Comparison of ENCODE assay signal across 19 cellular contexts in genomic region chr1:171500304-171500703, GRCh38. TPM values are rescaled to one million over a fixed set of nuclear protein-coding genes. Genes with fewer than 3 reads are reported as not detected.
A peak's percentile ranks its signal among the peaks of the same experiment; 100 is the strongest.
DNase-seq lines count a peak whose midpoint lies in the region; ATAC-seq and TF ChIP-seq lines count a peak whose summit lies in the region.
"Had no signal": no experiment of that assay in that cellular context is flagged by ENCODE, and none has a peak within 500 bp of the region (broad histone marks: within the 10 kb centered on the region; RNA-seq: fewer than 3 reads in every experiment).

No MANE protein-coding gene starts in this region.

- H3K27ac Mint-ChIP-seq in activated CD4-positive, alpha-beta memory T cell treated with anti-CD3 and anti-CD28 coated beads for 36 hours = peak overlapping the region; percentile 85
- no peak overlapping the region for H3K27ac Mint-ChIP-seq in activated CD4-positive, alpha-beta memory T cell treated with anti-CD3 and anti-CD28 coated beads, Interleukin-2, amount 10 ng/mL, durations not matched to agents 7 days and 5 days
- peak overlapping the region in 2 of 3 donors; percentile 20 to 32 for H3K27ac Mint-ChIP-seq in CD4-positive, CD25-positive, alpha-beta regulatory T cell
- peak overlapping the region in 4 of 6 donors; percentile 17 to 83 (median 44) for H3K27ac Mint-ChIP-seq in immature natural killer cell
- H3K27ac Mint-ChIP-seq: GM23338 had no signal

- peaks cover 85% of the 10 kb centered on the region for H3K4me1 Mint-ChIP-seq in activated CD4-positive, alpha-beta memory T cell treated with anti-CD3 and anti-CD28 coated beads for 36 hours (ENCODE audit: low read depth)
- H3K4me1 Mint-ChIP-seq in activated CD4-positive, alpha-beta memory T cell treated with anti-CD3 and anti-CD28 coated beads, Interleukin-2, amount 10 ng/mL, durations not matched to agents 7 days and 5 days = peaks cover 75% of the 10 kb centered on the region
- peaks cover 60 to 96% (median 79%) of the 10 kb centered on the region in 4 donors for H3K4me1 Mint-ChIP-seq in CD4-positive, CD25-positive, alpha-beta regulatory T cell
- peaks cover 90 to 100% of the 10 kb centered on the region in 2 donors for H3K4me1 Mint-ChIP-seq in immature natural killer cell

- no peak for TF ChIP-seq POLR2A in body of pancreas (IDR thresholded peaks at IDR 0.05)

- peak overlapping the region; percentile 25 for H3K27ac ChIP-seq in CD4-positive, CD25-positive, alpha-beta regulatory T cell (ENCODE audit: insufficient read depth, low read length, poor library complexity, severe bottlenecking)
- peak overlapping the region; percentile 67; the same call in 1 of the 2 replicates for H3K27ac ChIP-seq in OCI-LY3 (ENCODE audit: low read length)
- H3K27ac ChIP-seq in PC-3 (ENCODE audit: low read length) = no peak overlapping the region
- no peak overlapping the region for H3K27ac ChIP-seq in body of pancreas
- H3K27ac ChIP-seq: 22Rv1 had no signal

- H3K4me3 Mint-ChIP-seq in activated CD4-positive, alpha-beta memory T cell treated with anti-CD3 and anti-CD28 coated beads for 36 hours = no peak overlapping the region
- H3K4me3 Mint-ChIP-seq in activated CD4-positive, alpha-beta memory T cell treated with anti-CD3 and anti-CD28 coated beads, Interleukin-2, amount 10 ng/mL, durations not matched to agents 7 days and 5 days = no peak overlapping the region
- peak overlapping the region in 2 of 4 donors; percentile 15 to 21 for H3K4me3 Mint-ChIP-seq in CD4-positive, CD25-positive, alpha-beta regulatory T cell
- no peak overlapping the region for H3K4me3 Mint-ChIP-seq in immature natural killer cell
- H3K4me3 Mint-ChIP-seq: GM23338 had no signal

- peaks cover 29% of the 10 kb centered on the region for H3K36me3 ChIP-seq in CD4-positive, CD25-positive, alpha-beta regulatory T cell (ENCODE audit: control insufficient read depth, insufficient read depth, low read length)
- H3K36me3 ChIP-seq in OCI-LY3 (replicated peaks; ENCODE audit: low read depth, low read length) = peaks cover 50% of the 10 kb centered on the region
- peaks cover 36% of the 10 kb centered on the region for H3K36me3 ChIP-seq in PC-3 (ENCODE audit: low read depth, low read length)
- no peaks in the 10 kb centered on the region for H3K36me3 ChIP-seq in body of pancreas (replicated peaks in 1 of 2; ENCODE audit: insufficient read depth in 1 of 2, low read depth in 2 of 2)

- 83 to 85% methylated on average over 3 of the region's 3 CpGs for WGBS in body of pancreas, 2 donors

- no peaks in the 10 kb centered on the region for H3F3A ChIP-seq in PC-3 (ENCODE audit: low read length, unreplicated experiment)

- peaks cover 100% of the 10 kb centered on the region for H4K20me1 ChIP-seq in OCI-LY3 (ENCODE audit: insufficient read depth, low read length)
- peaks cover 99% of the 10 kb centered on the region for H4K20me1 ChIP-seq in PC-3 (ENCODE audit: low read length)

- BruUV-seq in PC-3 (replicated peaks; lab: Mats Ljungman, UMichigan) = no TSS peak

- DNase-seq in activated CD4-positive, alpha-beta memory T cell treated with anti-CD3 and anti-CD28 coated beads for 36 hours = no peak
- DNase-seq in activated CD4-positive, alpha-beta memory T cell treated with anti-CD3 and anti-CD28 coated beads, Interleukin-2, amount 10 ng/mL, durations not matched to agents 7 days and 5 days = no peak
- DNase-seq in CD4-positive, CD25-positive, alpha-beta regulatory T cell = no peak
- DNase-seq in immature natural killer cell (no peak), PC-3 (no peak), body of pancreas (no peak)
- no peak for DNase-seq in activated CD4-positive, alpha-beta T cell treated with anti-CD3 and anti-CD28 coated beads for 4 hours
- DNase-seq: DMS53; EL; HCEC 1CT; MV-4-11; NCI-H1694 treated with DMSO at 0.1 percent for 48 hours; NK-92 treated with Interleukin-12 subunit alpha and Interleukin-12 subunit beta, amount 100 ng/mL, for 24 hours; RPMI8226; SHP77 treated with DMSO at 0.1 percent for 48 hours had no signal

- CTCF ChIA-PET in activated CD4-positive, alpha-beta memory T cell treated with anti-CD3 and anti-CD28 coated beads for 36 hours (lab: Charles Lee) = interaction anchor here (1.5 to 3.8 kb wide), 2 partner anchors 9 to 14 kb away, joined by 3 to 39 read pairs; partner anchors contain the start of gene PRRC2C
- CTCF ChIA-PET in activated CD4-positive, alpha-beta memory T cell treated with anti-CD3 and anti-CD28 coated beads, Interleukin-2, amount 10 ng/mL, durations not matched to agents 7 days and 5 days (lab: Charles Lee) = interaction anchor here (0.9 to 1.7 kb wide), 4 partner anchors 14 to 76 kb away, joined by 3 to 15 read pairs (median 3); partner anchors contain the start of gene PRRC2C
- CTCF ChIA-PET in PC-3 (lab: Charles Lee) = no interaction called here

- H3K79me2 ChIP-seq in OCI-LY3 (ENCODE audit: low read length) = peaks cover 100% of the 10 kb centered on the region
- peaks cover 100% of the 10 kb centered on the region for H3K79me2 ChIP-seq in PC-3 (ENCODE audit: low read length)

- H3K4me1 ChIP-seq in CD4-positive, CD25-positive, alpha-beta regulatory T cell (ENCODE audit: control insufficient read depth, insufficient read depth, low read length, poor library complexity, severe bottlenecking) = peaks cover 58% of the 10 kb centered on the region
- peaks cover 37% of the 10 kb centered on the region for H3K4me1 ChIP-seq in OCI-LY3 (ENCODE audit: low read length)
- H3K4me1 ChIP-seq in PC-3 (ENCODE audit: insufficient read depth, low read length) = no peaks in the 10 kb centered on the region
- H3K4me1 ChIP-seq in body of pancreas = peaks cover 35% of the 10 kb centered on the region

- POLR2A ChIA-PET in activated CD4-positive, alpha-beta memory T cell treated with anti-CD3 and anti-CD28 coated beads for 36 hours (lab: Charles Lee) = interaction anchor here (0.8 to 2.5 kb wide), 2 partner anchors 15 kb away, joined by 3 to 24 read pairs; partner anchors contain the start of gene PRRC2C
- POLR2A ChIA-PET in activated CD4-positive, alpha-beta memory T cell treated with anti-CD3 and anti-CD28 coated beads, Interleukin-2, amount 10 ng/mL, durations not matched to agents 7 days and 5 days (lab: Charles Lee) = interaction anchor here (2.6 kb wide), 1 partner anchor 14 kb away, joined by 22 read pairs; the partner anchor contains the start of gene PRRC2C
- POLR2A ChIA-PET in PC-3 (lab: Charles Lee; ENCODE audit: unreplicated experiment) = no interaction called here

- intact Hi-C loops in activated CD4-positive, alpha-beta memory T cell treated with anti-CD3 and anti-CD28 coated beads for 36 hours (cut with micrococcal nuclease) = loop anchor here (2.0 to 5.0 kb wide), 2 partner anchors 14 to 242 kb away; partner anchors contain the start of gene VAMP4
- intact Hi-C loops in PC-3 (cut with micrococcal nuclease) (no loop called here), body of pancreas (cut with DNase I) (no loop called here)

- H3K9me3 Mint-ChIP-seq in activated CD4-positive, alpha-beta memory T cell treated with anti-CD3 and anti-CD28 coated beads for 36 hours = no peaks in the 10 kb centered on the region
- H3K9me3 Mint-ChIP-seq in activated CD4-positive, alpha-beta memory T cell treated with anti-CD3 and anti-CD28 coated beads, Interleukin-2, amount 10 ng/mL, durations not matched to agents 7 days and 5 days = no peaks in the 10 kb centered on the region
- peaks cover 0 to 2% (median 0%) of the 10 kb centered on the region in 7 donors for H3K9me3 Mint-ChIP-seq in CD4-positive, CD25-positive, alpha-beta regulatory T cell
- no peaks in the 10 kb centered on the region for H3K9me3 Mint-ChIP-seq in immature natural killer cell
- H3K9me3 Mint-ChIP-seq: GM23338 had no signal

- H3K4me3 ChIP-seq in CD4-positive, CD25-positive, alpha-beta regulatory T cell (ENCODE audit: low read depth, low read length) = no peak overlapping the region
- H3K4me3 ChIP-seq in OCI-LY3 (ENCODE audit: low read length) (no peak overlapping the region), PC-3 (ENCODE audit: low read length) (no peak overlapping the region), body of pancreas (no peak overlapping the region)
- H3K4me3 ChIP-seq: GM12878, GM23338 had no signal

- peak overlapping the region; percentile 36 for H3K4me2 ChIP-seq in OCI-LY3 (ENCODE audit: low read length)
- no peak overlapping the region for H3K4me2 ChIP-seq in PC-3 (ENCODE audit: low read length)
- H3K4me2 ChIP-seq: GM23338 had no signal

- peaks cover 40% of the 10 kb centered on the region for H3K36me3 Mint-ChIP-seq in activated CD4-positive, alpha-beta memory T cell treated with anti-CD3 and anti-CD28 coated beads for 36 hours
- peaks cover 68% of the 10 kb centered on the region for H3K36me3 Mint-ChIP-seq in activated CD4-positive, alpha-beta memory T cell treated with anti-CD3 and anti-CD28 coated beads, Interleukin-2, amount 10 ng/mL, durations not matched to agents 7 days and 5 days (ENCODE audit: low read depth)
- peaks cover 41% of the 10 kb centered on the region for H3K36me3 Mint-ChIP-seq in CD4-positive, CD25-positive, alpha-beta regulatory T cell
- peaks cover 0 to 8% (median 3%) of the 10 kb centered on the region in 3 donors for H3K36me3 Mint-ChIP-seq in immature natural killer cell

- no peaks in the 10 kb centered on the region for H3K9me3 ChIP-seq in CD4-positive, CD25-positive, alpha-beta regulatory T cell (ENCODE audit: control insufficient read depth in 2 of 2, low read length in 2 of 2)
- no peaks in the 10 kb centered on the region for H3K9me3 ChIP-seq in OCI-LY3 (ENCODE audit: insufficient read depth, low read length)
- H3K9me3 ChIP-seq in PC-3 (ENCODE audit: low read length) = no peaks in the 10 kb centered on the region
- H3K9me3 ChIP-seq in body of pancreas = no peaks in the 10 kb centered on the region

- no peak for ATAC-seq in CD4-positive, CD25-positive, alpha-beta regulatory T cell (ENCODE audit: low read depth in 2 of 2)
- ATAC-seq in PC-3 (no peak), body of pancreas (no peak)
- ATAC-seq: GM23338 had no signal

- TF ChIP-seq CTCF in OCI-LY3 (IDR thresholded peaks at IDR 0.05; ENCODE audit: low read depth, low read length) (no peak), PC-3 (conservative IDR thresholded peaks at IDR 0.05; ENCODE audit: low read depth, low read length) (no peak), body of pancreas (IDR thresholded peaks at IDR 0.05) (no peak)

- H2AFZ ChIP-seq in OCI-LY3 (ENCODE audit: low read depth, low read length) (no peak overlapping the region), PC-3 (ENCODE audit: low read length) (no peak overlapping the region)
- H2AFZ ChIP-seq: GM23338 had no signal

- H3K9ac ChIP-seq in OCI-LY3 (ENCODE audit: low read length) (no peak overlapping the region), PC-3 (ENCODE audit: low read length) (no peak overlapping the region)

- no peaks in the 10 kb centered on the region for H3K27me3 Mint-ChIP-seq in activated CD4-positive, alpha-beta memory T cell treated with anti-CD3 and anti-CD28 coated beads for 36 hours
- no peaks in the 10 kb centered on the region for H3K27me3 Mint-ChIP-seq in activated CD4-positive, alpha-beta memory T cell treated with anti-CD3 and anti-CD28 coated beads, Interleukin-2, amount 10 ng/mL, durations not matched to agents 7 days and 5 days
- H3K27me3 Mint-ChIP-seq in CD4-positive, CD25-positive, alpha-beta regulatory T cell = no peaks in the 10 kb centered on the region
- H3K27me3 Mint-ChIP-seq in immature natural killer cell (ENCODE audit: low read depth in 3 of 3) = peaks cover 0 to 3% (median 2%) of the 10 kb centered on the region in 3 donors

- H3K27me3 ChIP-seq in CD4-positive, CD25-positive, alpha-beta regulatory T cell (ENCODE audit: control insufficient read depth, insufficient read depth, low read length) = no peaks in the 10 kb centered on the region
- H3K27me3 ChIP-seq in OCI-LY3 (ENCODE audit: low read depth, low read length) (no peaks in the 10 kb centered on the region), PC-3 (ENCODE audit: low read length) (no peaks in the 10 kb centered on the region), body of pancreas (no peaks in the 10 kb centered on the region)

- no peaks in the 10 kb centered on the region for H3K9me2 ChIP-seq in PC-3 (replicated peaks; ENCODE audit: low read length)

RNA-seq across cellular contexts. Expression of gene PRRC2C, which starts 15.0 kb away (rescaled TPM):
- total RNA-seq in activated CD4-positive, alpha-beta memory T cell treated with anti-CD3 and anti-CD28 coated beads for 36 hours = 100 to 1,000 TPM; 191 to 205 TPM
- 100 to 1,000 TPM; 188 to 202 TPM for total RNA-seq in activated CD4-positive, alpha-beta memory T cell treated with anti-CD3 and anti-CD28 coated beads, Interleukin-2, amount 10 ng/mL, durations not matched to agents 7 days and 5 days
- total RNA-seq in CD4-positive, CD25-positive, alpha-beta regulatory T cell = 371 TPM
- polyA plus RNA-seq in CD4-positive, CD25-positive, alpha-beta regulatory T cell = 10 to 100 TPM; 24.7 to 37.6 (median 34.1) TPM
- polyA plus RNA-seq in immature natural killer cell = 100 to 1,000 TPM in 1 of 3 donors, 10 to 100 TPM in 1, 1 to 10 TPM in 1; 7.9 to 109 (median 21.6) TPM
- total RNA-seq in PC-3 (2014; rRNA removed) = 199 and 225 TPM in 2 replicates
- total RNA-seq in body of pancreas = 10 to 100 TPM; 40.2 to 53.1 TPM

Comparison
In these comparisons a context has a peak if more than half of its experiments do, and no peak if none do; other contexts are left out.
1. H3K27ac ChIP-seq: peak in CD4-positive, CD25-positive, alpha-beta regulatory T cell (single experiment) and OCI-LY3 (single experiment); none in PC-3 (single experiment) and body of pancreas (0 of 4).